ENCODE assay signal across 1 cellular context in genomic region chr1:201955009-201955749, GRCh38.
TF ChIP-seq lines count a peak whose summit lies in the region.

Gene TIMM17A, plus strand, starts transcription at chr1:201955503. Its CDS starts 24 bp downstream, at chr1:201955527.

TF ChIP-seq in K562, 482 proteins besides CTCF, POLR2A, EP300 and RAD21 (continued from another document and continues in another):
- TF ChIP-seq POLR2H (tag; IDR thresholded peaks at IDR 0.05; ENCODE audit: low read depth) = peak; percentile 94
- TF ChIP-seq KDM2B (CRISPR knock-in tag; IDR thresholded peaks at IDR 0.05) = no peak
- TF ChIP-seq THRAP3 (IDR thresholded peaks at IDR 0.05; ENCODE audit: borderline replicate concordance) = no peak
- TF ChIP-seq HMGN3 (IDR thresholded peaks at IDR 0.05; ENCODE audit: borderline replicate concordance, extremely low read depth, insufficient read length, low read depth, low read length) = peak; percentile 92
- no peak for TF ChIP-seq ZNF444 (CRISPR knock-in tag; IDR thresholded peaks at IDR 0.05)
- TF ChIP-seq ZBTB40 (IDR thresholded peaks at IDR 0.05) = peak; percentile 90
- no peak for TF ChIP-seq ZBTB40 (CRISPR knock-in tag; IDR thresholded peaks at IDR 0.05)
- TF ChIP-seq ZNF77 (CRISPR knock-in tag; IDR thresholded peaks at IDR 0.05) = peak; percentile 65; the same call in 1 of the 2 replicates
- no peak for TF ChIP-seq SNAPC5 (CRISPR knock-in tag; IDR thresholded peaks at IDR 0.05)
- TF ChIP-seq E2F8 (IDR thresholded peaks at IDR 0.05; ENCODE audit: low read depth, partially characterized antibody) = peak; percentile 71
- TF ChIP-seq RNF2 (IDR thresholded peaks at IDR 0.05) = peak; percentile 24
- TF ChIP-seq HLTF (IDR thresholded peaks at IDR 0.05) = peak; percentile 99
- no peak for TF ChIP-seq ZNF436 (CRISPR knock-in tag; IDR thresholded peaks at IDR 0.05)
- no peak for TF ChIP-seq SLC30A9 (CRISPR knock-in tag; IDR thresholded peaks at IDR 0.05)
- no peak for TF ChIP-seq ZNF445 (CRISPR knock-in tag; IDR thresholded peaks at IDR 0.05; ENCODE audit: low read depth)
- TF ChIP-seq FOSL1 (tag; conservative IDR thresholded peaks at IDR 0.05) = peak; percentile 67; the same call in 1 of the 2 replicates
- TF ChIP-seq GATAD2A (IDR thresholded peaks at IDR 0.05) = peak; percentile 96
- peak; percentile 14; the same call in 1 of the 2 replicates for TF ChIP-seq MITF (IDR thresholded peaks at IDR 0.05)
- TF ChIP-seq STAG1 (CRISPR knock-in tag; IDR thresholded peaks at IDR 0.05; ENCODE audit: borderline replicate concordance) = 0 out of 2 replicates have a peak, but pooled peaks have one; percentile 26
- peak; percentile 35 for TF ChIP-seq PRDM10 (IDR thresholded peaks at IDR 0.05; ENCODE audit: partially characterized antibody)
- no peak for TF ChIP-seq CREB5 (CRISPR knock-in tag; IDR thresholded peaks at IDR 0.05)
- TF ChIP-seq ZNF133 (CRISPR knock-in tag; IDR thresholded peaks at IDR 0.05) = no peak
- TF ChIP-seq EWSR1 (IDR thresholded peaks at IDR 0.05; ENCODE audit: borderline replicate concordance, low read depth, partially characterized antibody) = no peak
- TF ChIP-seq KAT8 (IDR thresholded peaks at IDR 0.05; ENCODE audit: low read depth) = 0 out of 2 replicates have a peak, but pooled peaks have one; percentile 19
- TF ChIP-seq JUN (IDR thresholded peaks at IDR 0.05; ENCODE audit: borderline replicate concordance, low read depth, low read length) = peak; percentile 5; the same call in 1 of the 2 replicates
- peak; percentile 79; the same call in 1 of the 2 replicates for TF ChIP-seq JUN (CRISPR knock-in tag; IDR thresholded peaks at IDR 0.05; ENCODE audit: borderline replicate concordance)
- TF ChIP-seq GMEB1 (CRISPR knock-in tag; IDR thresholded peaks at IDR 0.05) = no peak
- TF ChIP-seq BCLAF1 (IDR thresholded peaks at IDR 0.05; ENCODE audit: borderline replicate concordance in 1 of 2, control insufficient read depth in 1 of 2, low read depth in 2 of 2, low read length in 1 of 2) = peak in 1 of 2 experiments; percentile 63; a peak in 2 of 4 replicates
- no peak for TF ChIP-seq RBM17 (IDR thresholded peaks at IDR 0.05; ENCODE audit: borderline replicate concordance, low read depth, low read length)
- no peak for TF ChIP-seq KAT2B (IDR thresholded peaks at IDR 0.05; ENCODE audit: low read depth, low read length)
- peak; percentile 36; the same call in 1 of the 2 replicates for TF ChIP-seq ZNF316 (IDR thresholded peaks at IDR 0.05)
- TF ChIP-seq CEBPG (CRISPR knock-in tag; IDR thresholded peaks at IDR 0.05) = 0 out of 2 replicates have a peak, but pooled peaks have one; percentile 14
- no peak for TF ChIP-seq CEBPG (tag; conservative IDR thresholded peaks at IDR 0.05 in 1 of 2, IDR thresholded peaks at IDR 0.05 in 1 of 2)
- no peak for TF ChIP-seq ZNF354B (CRISPR knock-in tag; IDR thresholded peaks at IDR 0.05)
- peak; percentile 99 for TF ChIP-seq LARP7 (IDR thresholded peaks at IDR 0.05)
